Comparison of ENCODE assay signal across 33 cellular contexts in the genomic region with DNA sequence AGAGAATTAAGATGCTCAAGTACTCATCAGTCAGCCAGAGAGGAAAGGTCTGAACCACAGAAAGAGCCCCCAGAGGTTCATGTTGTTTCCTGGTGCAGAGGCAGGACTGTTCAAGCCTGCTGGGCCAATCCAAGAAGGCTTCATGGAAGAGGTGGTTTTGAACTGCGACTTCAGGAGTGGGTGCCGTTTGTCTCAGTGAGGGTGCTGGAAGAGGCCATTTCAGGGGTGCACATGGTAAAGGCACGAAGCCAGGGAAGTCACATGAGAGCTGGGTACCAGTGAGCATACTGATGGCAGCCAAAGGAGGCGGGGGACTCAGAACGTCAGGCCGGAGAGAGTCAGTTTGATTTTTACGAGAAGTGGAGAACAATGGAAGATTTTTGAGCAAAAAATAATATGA. TPM values are rescaled to one million over a fixed set of nuclear protein-coding genes. Genes with fewer than 3 reads are reported as not detected.
DNase-seq lines count a peak whose midpoint lies in the region; ATAC-seq and TF ChIP-seq lines count a peak whose summit lies in the region.
"Had no signal": no experiment of that assay in that cellular context is flagged by ENCODE, and none has a peak within 500 bp of the region (broad histone marks: within the 10 kb centered on the region; RNA-seq: fewer than 3 reads in every experiment).

No MANE protein-coding gene starts in this region.

- H3K36me3 Mint-ChIP-seq in naive thymus-derived CD8-positive, alpha-beta T cell: no peaks in the 10 kb centered on the region
- H3K36me3 Mint-ChIP-seq: CD4-positive, CD25-positive, alpha-beta regulatory T cell; IgD-negative memory B cell; natural killer cell treated with Interleukin-12 subunit alpha and Interleukin-12 subunit beta and Interleukin-15 and Interleukin-18, amount 100 ng/mL, for 72 hours had no signal

- H3K9me3 Mint-ChIP-seq in naive thymus-derived CD8-positive, alpha-beta T cell: no peaks in the 10 kb centered on the region
- H3K9me3 Mint-ChIP-seq: CD4-positive, CD25-positive, alpha-beta regulatory T cell; IgD-negative memory B cell; natural killer cell treated with Interleukin-12 subunit alpha and Interleukin-12 subunit beta and Interleukin-15 and Interleukin-18, amount 100 ng/mL, for 72 hours; stimulated activated naive CD8-positive, alpha-beta T cell treated with anti-CD3 and anti-CD28 coated beads, Interleukin-15, Interleukin-2, amounts not matched to agents 100 ng/mL and 50 ng/mL, for 24 hours had no signal

- no peak for ATAC-seq in gastroesophageal sphincter
- no peak for ATAC-seq in naive thymus-derived CD8-positive, alpha-beta T cell
- ATAC-seq: activated CD8-positive, alpha-beta T cell treated with anti-CD3 and anti-CD28 coated beads, Interleukin-2, amount 10 ng/mL, durations not matched to agents 7 days and 5 days; GM23338; lower lobe of right lung; natural killer cell treated with Interleukin-12 subunit alpha and Interleukin-12 subunit beta and Interleukin-15 and Interleukin-18, amount 100 ng/mL, for 72 hours; Panc1 had no signal

- peaks cover 2 to 9% (median 5%) of the 10 kb centered on the region in 4 donors for H3K4me1 Mint-ChIP-seq in naive thymus-derived CD8-positive, alpha-beta T cell

- CTCF ChIA-PET in mammary epithelial cell (lab: Charles Lee; ENCODE audit: low non-redundant PET): no interaction called here

- intact Hi-C loops in breast epithelium (cut with DNase I; ENCODE audit: low total_unique reads): no loop called here
- intact Hi-C loops in mammary epithelial cell (cut with micrococcal nuclease): no loop called here
- intact Hi-C loops in posterior vena cava (cut with DNase I): loop anchor here in 1 of 2 donors (10.0 kb wide), 1 partner anchor 138 kb away; no protein-coding TSS in a partner anchor
- intact Hi-C loops in uterus (cut with DNase I; ENCODE audit: low total_unique reads): loop anchor here (10.0 kb wide), 1 partner anchor 248 kb away; the partner anchor contains the start of gene SMCHD1

- no peak for TF ChIP-seq CTCF in breast epithelium (IDR thresholded peaks at IDR 0.05)
- no peak for TF ChIP-seq CTCF in mammary epithelial cell (conservative IDR thresholded peaks at IDR 0.05 in 1 of 2, IDR thresholded peaks at IDR 0.05 in 1 of 2; ENCODE audit: extremely low read depth in 1 of 2, insufficient read depth in 1 of 2, low read depth in 1 of 2, low read length in 2 of 2)
- no peak for TF ChIP-seq CTCF in gastroesophageal sphincter (IDR thresholded peaks at IDR 0.05)
- no peak for TF ChIP-seq CTCF in uterus (IDR thresholded peaks at IDR 0.05)

- TF ChIP-seq EP300 in gastroesophageal sphincter (IDR thresholded peaks at IDR 0.05): no peak

- in situ Hi-C loops in mammary epithelial cell (cut with MboI; ENCODE audit: low sequenced_read_pairs in 2 of 2): no loop called here

- H3K27me3 Mint-ChIP-seq in naive thymus-derived CD8-positive, alpha-beta T cell: no peaks in the 10 kb centered on the region
- H3K27me3 Mint-ChIP-seq: CD4-positive, CD25-positive, alpha-beta regulatory T cell; IgD-negative memory B cell; natural killer cell treated with Interleukin-12 subunit alpha and Interleukin-12 subunit beta and Interleukin-15 and Interleukin-18, amount 100 ng/mL, for 72 hours; stimulated activated naive CD8-positive, alpha-beta T cell treated with anti-CD3 and anti-CD28 coated beads, Interleukin-15, Interleukin-2, amounts not matched to agents 100 ng/mL and 50 ng/mL, for 24 hours had no signal

- 77% methylated on average over 7 of the region's 7 CpGs for WGBS in mammary epithelial cell (ENCODE audit: low coverage, missing lambda C conversion rate)
- WGBS in gastroesophageal sphincter (ENCODE audit: low coverage in 1 of 2), 2 donors: 68 to 88% methylated on average over 3 to 4 of the region's 7 CpGs

- H3K27ac Mint-ChIP-seq in naive thymus-derived CD8-positive, alpha-beta T cell: no peak overlapping the region
- H3K27ac Mint-ChIP-seq: activated CD8-positive, alpha-beta T cell treated with anti-CD3 and anti-CD28 coated beads, Interleukin-2, amount 10 ng/mL, durations not matched to agents 7 days and 5 days; CD4-positive, CD25-positive, alpha-beta regulatory T cell; GM23338; natural killer cell treated with Interleukin-12 subunit alpha and Interleukin-12 subunit beta and Interleukin-15 and Interleukin-18, amount 100 ng/mL, for 72 hours; stimulated activated naive CD8-positive, alpha-beta T cell treated with anti-CD3 and anti-CD28 coated beads, Interleukin-15, Interleukin-2, amounts not matched to agents 100 ng/mL and 50 ng/mL, for 24 hours had no signal

- H3K9ac ChIP-seq in mammary epithelial cell (ENCODE audit: insufficient read depth, low read length): no peak overlapping the region

- POLR2A ChIA-PET in naive thymus-derived CD8-positive, alpha-beta T cell (lab: Charles Lee): no interaction called here

- DNase-seq in breast epithelium (ENCODE audit: low spot score in 2 of 2): no peak
- DNase-seq in mammary epithelial cell: no peak
- peak; percentile 51 for DNase-seq in posterior vena cava (ENCODE audit: low spot score)
- DNase-seq in uterus: no peak
- no peak for DNase-seq in stimulated activated CD4-positive, alpha-beta T cell treated with anti-CD3 and anti-CD28 coated beads, Interleukin-2, amount 100 ng/mL, for 24 hours
- DNase-seq in DMS153 (lab: John Stamatoyannopoulos, UW): no peak
- no peak for DNase-seq in naive thymus-derived CD8-positive, alpha-beta T cell
- DNase-seq: 8988T; activated CD4-positive, alpha-beta T cell treated with anti-CD3 and anti-CD28 coated beads for 1 hour; activated CD8-positive, alpha-beta T cell treated with anti-CD3 and anti-CD28 coated beads, Interleukin-2, amount 10 ng/mL, durations not matched to agents 7 days and 5 days; activated naive CD4-positive, alpha-beta T cell treated with anti-CD3 and anti-CD28 coated beads, Interleukin-2, amount 50 U/mL, for 16 hours; amniotic stem cell; brain microvascular endothelial cell; Calu3; CD4-positive, CD25-positive, alpha-beta regulatory T cell; DND-41; GF-D8; glutamatergic neuron; lower lobe of right lung; NCI-H1436 treated with DMSO at 0.1 percent for 48 hours; NCI-H345; occipital lobe; SHP77 treated with DMSO at 0.1 percent for 48 hours; stimulated activated CD8-positive, alpha-beta memory T cell treated with anti-CD3 and anti-CD28 coated beads, Interleukin-4, amount 100 ng/mL, for 48 hours had no signal

- H4K20me1 ChIP-seq in mammary epithelial cell (ENCODE audit: insufficient read depth, low read length): no peaks in the 10 kb centered on the region

- no peak overlapping the region for H3K4me2 ChIP-seq in mammary epithelial cell (ENCODE audit: insufficient read depth, low read depth, low read length)
- H3K4me2 ChIP-seq: GM23338, smooth muscle cell had no signal

- no peak overlapping the region for H3K4me3 Mint-ChIP-seq in naive thymus-derived CD8-positive, alpha-beta T cell
- H3K4me3 Mint-ChIP-seq: activated CD8-positive, alpha-beta T cell treated with anti-CD3 and anti-CD28 coated beads, Interleukin-2, amount 10 ng/mL, durations not matched to agents 7 days and 5 days; CD4-positive, CD25-positive, alpha-beta regulatory T cell; GM23338; IgD-negative memory B cell; natural killer cell treated with Interleukin-12 subunit alpha and Interleukin-12 subunit beta and Interleukin-15 and Interleukin-18, amount 100 ng/mL, for 72 hours; stimulated activated naive CD8-positive, alpha-beta T cell treated with anti-CD3 and anti-CD28 coated beads, Interleukin-15, Interleukin-2, amounts not matched to agents 100 ng/mL and 50 ng/mL, for 24 hours had no signal

- no peak for TF ChIP-seq POLR2A in breast epithelium (IDR thresholded peaks at IDR 0.05)
- TF ChIP-seq POLR2A in gastroesophageal sphincter (IDR thresholded peaks at IDR 0.05): no peak
- TF ChIP-seq POLR2A in uterus (IDR thresholded peaks at IDR 0.05): no peak

- H3K79me2 ChIP-seq in mammary epithelial cell (ENCODE audit: insufficient read depth, low read length): no peaks in the 10 kb centered on the region

- dilution Hi-C loops in mammary epithelial cell (cut with HindIII; ENCODE audit: low sequenced_read_pairs): no loop called here

- H3K9me3 ChIP-seq in breast epithelium: no peaks in the 10 kb centered on the region
- H3K9me3 ChIP-seq in mammary epithelial cell (replicated peaks; ENCODE audit: insufficient read depth, low read length): no peaks in the 10 kb centered on the region
- no peaks in the 10 kb centered on the region for H3K9me3 ChIP-seq in gastroesophageal sphincter
- no peaks in the 10 kb centered on the region for H3K9me3 ChIP-seq in uterus
- H3K9me3 ChIP-seq: lower lobe of right lung, mucosa of descending colon, tibial artery had no signal

- H3K27me3 ChIP-seq in breast epithelium (no peaks in the 10 kb centered on the region), mammary epithelial cell (ENCODE audit: insufficient read depth, low read length) (peaks cover 14% of the 10 kb centered on the region), gastroesophageal sphincter (peaks cover 18% of the 10 kb centered on the region), uterus (no peaks in the 10 kb centered on the region)
- H3K27me3 ChIP-seq: brain microvascular endothelial cell had no signal

- H3K4me1 ChIP-seq in breast epithelium: no peaks in the 10 kb centered on the region
- peaks cover 9% of the 10 kb centered on the region for H3K4me1 ChIP-seq in mammary epithelial cell (ENCODE audit: insufficient read depth, low read length)
- peaks cover 0 to 60% (median 11%) of the 10 kb centered on the region in 3 donors for H3K4me1 ChIP-seq in gastroesophageal sphincter
- H3K4me1 ChIP-seq in uterus: peaks cover 7 to 14% of the 10 kb centered on the region in 2 donors

- H3K27ac ChIP-seq in breast epithelium (peak overlapping the region; percentile 67 to 80), mammary epithelial cell (ENCODE audit: insufficient read depth, low read depth, low read length) (no peak overlapping the region), gastroesophageal sphincter (peak overlapping the region in 3 of 4 donors; percentile 54 to 73 (median 56)), uterus (peak overlapping the region; percentile 84 to 91)
- H3K27ac ChIP-seq: brain microvascular endothelial cell, lower lobe of right lung had no signal

- no peaks in the 10 kb centered on the region for H3K36me3 ChIP-seq in breast epithelium
- no peaks in the 10 kb centered on the region for H3K36me3 ChIP-seq in mammary epithelial cell (ENCODE audit: insufficient read depth, low read length)
- no peaks in the 10 kb centered on the region for H3K36me3 ChIP-seq in gastroesophageal sphincter
- H3K36me3 ChIP-seq in uterus: no peaks in the 10 kb centered on the region
- H3K36me3 ChIP-seq: brain microvascular endothelial cell, lower lobe of right lung, tibial artery had no signal

- no peak overlapping the region for H2AFZ ChIP-seq in mammary epithelial cell (ENCODE audit: low read depth, low read length)
- H2AFZ ChIP-seq: GM23338 had no signal

- H3K4me3 ChIP-seq in breast epithelium: no peak overlapping the region
- no peak overlapping the region for H3K4me3 ChIP-seq in mammary epithelial cell (replicated peaks in 1 of 3; ENCODE audit: insufficient read depth in 1 of 3, low read depth in 2 of 3, low read length in 3 of 3)
- no peak overlapping the region for H3K4me3 ChIP-seq in gastroesophageal sphincter
- no peak overlapping the region for H3K4me3 ChIP-seq in uterus
- H3K4me3 ChIP-seq: GM23338, lower lobe of right lung, mucosa of descending colon, smooth muscle cell, tibial artery had no signal

- no TSS peak for BruUV-seq in mammary epithelial cell (replicated peaks; lab: Mats Ljungman, UMichigan)

RNA-seq across cellular contexts. Expression of gene EMILIN2, which starts 55.5 kb away (rescaled TPM):
- 10 to 100 TPM; 23.9 to 45.1 (median 32.4) TPM for total RNA-seq in breast epithelium
- 1 to 10 TPM in 1 of 2 donors, under 1 TPM in 1; 0.52 to 1.3 TPM for total RNA-seq in mammary epithelial cell
- 0.25 TPM for polyA plus RNA-seq in mammary epithelial cell
- not detected for polyA minus RNA-seq in mammary epithelial cell
- 10 to 100 TPM; 11.2 to 20.9 (median 17.0) TPM for total RNA-seq in gastroesophageal sphincter
- 10 to 100 TPM; 21.0 to 32.4 TPM for total RNA-seq in posterior vena cava
- total RNA-seq in uterus: 10 to 100 TPM; 25.6 to 60.2 (median 43.2) TPM
- total RNA-seq in naive thymus-derived CD8-positive, alpha-beta T cell: 1 to 10 TPM; 4.6 to 5.1 TPM
- 1 to 10 TPM; 1.1 to 2.5 (median 1.6) TPM for polyA plus RNA-seq in naive thymus-derived CD8-positive, alpha-beta T cell
